ENCODE assay signal across 8 cellular contexts in genomic region chr19:1846517-1847205, GRCh38. TPM values are rescaled to one million over a fixed set of nuclear protein-coding genes. Genes with fewer than 3 reads are reported as not detected.
DNase-seq lines count a peak whose midpoint lies in the region; ATAC-seq and TF ChIP-seq lines count a peak whose summit lies in the region.

No MANE protein-coding gene starts in this region.

- no peaks in the 10 kb centered on the region for H3F3A ChIP-seq in neural cell (ENCODE audit: insufficient read depth, low read length, poor library complexity, severe bottlenecking)

- ATAC-seq in CD4-positive, CD25-positive, alpha-beta regulatory T cell (ENCODE audit: low read depth in 2 of 2) = no peak
- no peak for ATAC-seq in GM19035 (IDR thresholded peaks at IDR 0.05; ENCODE audit: unreplicated experiment)

- H3K27me3 ChIP-seq in CD4-positive, CD25-positive, alpha-beta regulatory T cell (ENCODE audit: control insufficient read depth, insufficient read depth, low read length) = no peaks in the 10 kb centered on the region
- H3K27me3 ChIP-seq in ectodermal cell (ENCODE audit: control insufficient read depth, insufficient read depth, low read length, poor library complexity, severe bottlenecking) (no peaks in the 10 kb centered on the region), neural cell (ENCODE audit: insufficient read depth, low read depth, low read length) (no peaks in the 10 kb centered on the region)

- no peaks in the 10 kb centered on the region for H3K9me2 ChIP-seq in neural cell (ENCODE audit: insufficient read depth, low read length)

- peak overlapping the region; percentile 89 to 93 (median 92) for H3K4me3 Mint-ChIP-seq in CD4-positive, CD25-positive, alpha-beta regulatory T cell

- no peaks in the 10 kb centered on the region for H3K9me3 ChIP-seq in CD4-positive, CD25-positive, alpha-beta regulatory T cell (ENCODE audit: control insufficient read depth in 2 of 2, low read length in 2 of 2)
- H3K9me3 ChIP-seq in ectodermal cell (ENCODE audit: control insufficient read depth, low read length) (no peaks in the 10 kb centered on the region), neural cell (ENCODE audit: low read length) (no peaks in the 10 kb centered on the region)

- H4K20me1 ChIP-seq in neural cell (ENCODE audit: insufficient read depth) = no peaks in the 10 kb centered on the region

- peaks cover 6% of the 10 kb centered on the region for H3K36me3 Mint-ChIP-seq in CD4-positive, CD25-positive, alpha-beta regulatory T cell

- WGBS in ectodermal cell, 2 experiments = 93 to 95% methylated on average over 29 of the region's 29 CpGs

- no peak for TF ChIP-seq POLR2A in NB4 (IDR thresholded peaks at IDR 0.05; ENCODE audit: extremely low read depth, insufficient read length)

- H3K79me2 ChIP-seq in neural cell (replicated peaks; ENCODE audit: insufficient read depth, low read length) = peaks cover 32% of the 10 kb centered on the region

- peak overlapping the region; percentile 96 for H3K27ac ChIP-seq in CD4-positive, CD25-positive, alpha-beta regulatory T cell (ENCODE audit: insufficient read depth, low read length, poor library complexity, severe bottlenecking)
- H3K27ac ChIP-seq in ectodermal cell (ENCODE audit: insufficient read depth, low read depth, low read length, poor library complexity, severe bottlenecking) (no peak overlapping the region), neural cell (ENCODE audit: low read length) (no peak overlapping the region)

- peak overlapping the region in 2 of 3 donors; percentile 72 to 94 for H3K27ac Mint-ChIP-seq in CD4-positive, CD25-positive, alpha-beta regulatory T cell

- peaks cover 71% of the 10 kb centered on the region for H3K4me1 ChIP-seq in CD4-positive, CD25-positive, alpha-beta regulatory T cell (ENCODE audit: control insufficient read depth, insufficient read depth, low read length, poor library complexity, severe bottlenecking)
- peaks cover 13% of the 10 kb centered on the region for H3K4me1 ChIP-seq in ectodermal cell (ENCODE audit: control insufficient read depth, insufficient read depth, low read length)

- peaks cover 4% of the 10 kb centered on the region for H3K27me3 Mint-ChIP-seq in CD4-positive, CD25-positive, alpha-beta regulatory T cell

- no peak overlapping the region for H2AFZ ChIP-seq in neural cell (ENCODE audit: low read depth, low read length)

- H3K36me3 ChIP-seq in CD4-positive, CD25-positive, alpha-beta regulatory T cell (ENCODE audit: control insufficient read depth, insufficient read depth, low read length) = peaks cover 6% of the 10 kb centered on the region
- no peaks in the 10 kb centered on the region for H3K36me3 ChIP-seq in ectodermal cell (ENCODE audit: control insufficient read depth, insufficient read depth, low read length)
- H3K36me3 ChIP-seq in neural cell (ENCODE audit: insufficient read depth, low read length) = no peaks in the 10 kb centered on the region

- H3K9me3 Mint-ChIP-seq in CD4-positive, CD25-positive, alpha-beta regulatory T cell = peaks cover 0 to 2% (median 0%) of the 10 kb centered on the region in 7 donors

- H3K4me2 ChIP-seq in neural cell (ENCODE audit: low read length) = peak overlapping the region; percentile 94

- peaks cover 0 to 74% (median 23%) of the 10 kb centered on the region in 4 donors for H3K4me1 Mint-ChIP-seq in CD4-positive, CD25-positive, alpha-beta regulatory T cell

- peak overlapping the region; percentile 93 for H3K9ac ChIP-seq in neural cell (ENCODE audit: low read length)

- no peak for TF ChIP-seq EP300 in neural cell (conservative IDR thresholded peaks at IDR 0.05; ENCODE audit: poor library complexity, severe bottlenecking)

- no peak for TF ChIP-seq CTCF in NB4 (IDR thresholded peaks at IDR 0.05; ENCODE audit: low read depth, low read length)
- TF ChIP-seq CTCF in neural cell (IDR thresholded peaks at IDR 0.05; ENCODE audit: poor library complexity, severe bottlenecking) = no peak

- no peak for DNase-seq in CD4-positive, CD25-positive, alpha-beta regulatory T cell
- DNase-seq in NB4 (ENCODE audit: low read depth) (no peak), NOMO-1 treated with dmso at 0.1 percent for 144 hours (lab: John Stamatoyannopoulos, UW; ENCODE audit: unreplicated experiment) (no peak), inferior parietal cortex (ENCODE audit: extremely low spot score) (no peak)
- no peak for DNase-seq in stimulated activated CD4-positive, alpha-beta T cell treated with anti-CD3 and anti-CD28 coated beads, Interleukin-2, amount 100 ng/mL, for 24 hours

- TF ChIP-seq RAD21 in neural cell (conservative IDR thresholded peaks at IDR 0.05) = no peak

- peak overlapping the region; percentile 90 for H3K4me3 ChIP-seq in CD4-positive, CD25-positive, alpha-beta regulatory T cell (ENCODE audit: low read depth, low read length)
- H3K4me3 ChIP-seq in NB4 (ENCODE audit: low read depth, low read length) (peak overlapping the region; percentile 89), ectodermal cell (ENCODE audit: insufficient read depth, low read depth, low read length) (peak overlapping the region; percentile 99), neural cell (ENCODE audit: low read length) (peak overlapping the region; percentile 96)

TF ChIP-seq in neural cell, 6 proteins besides CTCF, POLR2A, EP300 and RAD21:
- TF ChIP-seq MXI1 (conservative IDR thresholded peaks at IDR 0.05; ENCODE audit: poor library complexity, severe bottlenecking) (no peak), POLR2AphosphoS5 (IDR thresholded peaks at IDR 0.05) (no peak), SMC3 (conservative IDR thresholded peaks at IDR 0.05; ENCODE audit: poor library complexity) (no peak), TAF1 (IDR thresholded peaks at IDR 0.05; ENCODE audit: low read depth) (no peak), EZH2 (IDR thresholded peaks at IDR 0.05; ENCODE audit: borderline replicate concordance, insufficient read depth, low read length, poor library complexity, severe bottlenecking) (no peak)
- TF ChIP-seq, protein P1, sequence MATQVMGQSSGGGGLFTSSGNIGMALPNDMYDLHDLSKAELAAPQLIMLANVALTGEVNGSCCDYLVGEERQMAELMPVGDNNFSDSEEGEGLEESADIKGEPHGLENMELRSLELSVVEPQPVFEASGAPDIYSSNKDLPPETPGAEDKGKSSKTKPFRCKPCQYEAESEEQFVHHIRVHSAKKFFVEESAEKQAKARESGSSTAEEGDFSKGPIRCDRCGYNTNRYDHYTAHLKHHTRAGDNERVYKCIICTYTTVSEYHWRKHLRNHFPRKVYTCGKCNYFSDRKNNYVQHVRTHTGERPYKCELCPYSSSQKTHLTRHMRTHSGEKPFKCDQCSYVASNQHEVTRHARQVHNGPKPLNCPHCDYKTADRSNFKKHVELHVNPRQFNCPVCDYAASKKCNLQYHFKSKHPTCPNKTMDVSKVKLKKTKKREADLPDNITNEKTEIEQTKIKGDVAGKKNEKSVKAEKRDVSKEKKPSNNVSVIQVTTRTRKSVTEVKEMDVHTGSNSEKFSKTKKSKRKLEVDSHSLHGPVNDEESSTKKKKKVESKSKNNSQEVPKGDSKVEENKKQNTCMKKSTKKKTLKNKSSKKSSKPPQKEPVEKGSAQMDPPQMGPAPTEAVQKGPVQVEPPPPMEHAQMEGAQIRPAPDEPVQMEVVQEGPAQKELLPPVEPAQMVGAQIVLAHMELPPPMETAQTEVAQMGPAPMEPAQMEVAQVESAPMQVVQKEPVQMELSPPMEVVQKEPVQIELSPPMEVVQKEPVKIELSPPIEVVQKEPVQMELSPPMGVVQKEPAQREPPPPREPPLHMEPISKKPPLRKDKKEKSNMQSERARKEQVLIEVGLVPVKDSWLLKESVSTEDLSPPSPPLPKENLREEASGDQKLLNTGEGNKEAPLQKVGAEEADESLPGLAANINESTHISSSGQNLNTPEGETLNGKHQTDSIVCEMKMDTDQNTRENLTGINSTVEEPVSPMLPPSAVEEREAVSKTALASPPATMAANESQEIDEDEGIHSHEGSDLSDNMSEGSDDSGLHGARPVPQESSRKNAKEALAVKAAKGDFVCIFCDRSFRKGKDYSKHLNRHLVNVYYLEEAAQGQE (IDR thresholded peaks at IDR 0.05; ENCODE audit: borderline replicate concordance) = no peak

RNA-seq across cellular contexts. Expression of gene REXO1, which starts 1.6 kb away (rescaled TPM):
- 103 TPM for total RNA-seq in CD4-positive, CD25-positive, alpha-beta regulatory T cell
- polyA plus RNA-seq in CD4-positive, CD25-positive, alpha-beta regulatory T cell = 1 to 10 TPM; 2.5 to 5.5 (median 3.6) TPM
- polyA plus RNA-seq in ectodermal cell (2013, experiment 1 of 4) = 34.6 TPM
- 34.7 TPM for polyA plus RNA-seq in ectodermal cell (2013, experiment 2 of 4)
- polyA plus RNA-seq in ectodermal cell (2013, experiment 3 of 4) = 21.9 TPM
- 24.1 TPM for polyA plus RNA-seq in ectodermal cell (2013, experiment 4 of 4)
- 9.2 and 18.5 TPM in 2 replicates for polyA plus RNA-seq in neural cell
- polyA minus RNA-seq in neural cell = 14.6 and 20.7 TPM in 2 replicates

RNA-seq across cellular contexts. Expression of gene KLF16, which starts 16.7 kb away (rescaled TPM):
- 40.6 TPM for total RNA-seq in CD4-positive, CD25-positive, alpha-beta regulatory T cell
- under 1 TPM; 0.28 to 0.86 (median 0.59) TPM for polyA plus RNA-seq in CD4-positive, CD25-positive, alpha-beta regulatory T cell
- 12.7 TPM for polyA plus RNA-seq in ectodermal cell (2013, experiment 1 of 4)
- polyA plus RNA-seq in ectodermal cell (2013, experiment 2 of 4) = 14.9 TPM
- polyA plus RNA-seq in ectodermal cell (2013, experiment 3 of 4) = 17.7 TPM
- polyA plus RNA-seq in ectodermal cell (2013, experiment 4 of 4) = 15.5 TPM
- polyA plus RNA-seq in neural cell = 2.2 and 3.5 TPM in 2 replicates
- 1.3 and 5.6 TPM in 2 replicates for polyA minus RNA-seq in neural cell

RNA-seq across cellular contexts. Expression of gene ATP8B3, which starts 34.6 kb away (rescaled TPM):
- total RNA-seq in CD4-positive, CD25-positive, alpha-beta regulatory T cell = 12.2 TPM
- polyA plus RNA-seq in CD4-positive, CD25-positive, alpha-beta regulatory T cell = 1 to 10 TPM; 1.1 to 3.8 (median 2.6) TPM
- 0.94 TPM for polyA plus RNA-seq in ectodermal cell (2013, experiment 1 of 4)
- 0.82 TPM for polyA plus RNA-seq in ectodermal cell (2013, experiment 2 of 4)
- polyA plus RNA-seq in ectodermal cell (2013, experiment 3 of 4) = 1.4 TPM
- 1.2 TPM for polyA plus RNA-seq in ectodermal cell (2013, experiment 4 of 4)
- 0.74 and 1.5 TPM in 2 replicates for polyA plus RNA-seq in neural cell
- not detected in 2 replicates for polyA minus RNA-seq in neural cell

RNA-seq across cellular contexts. Expression of gene ABHD17A, which starts 38.6 kb away (rescaled TPM):
- total RNA-seq in CD4-positive, CD25-positive, alpha-beta regulatory T cell = 148 TPM
- polyA plus RNA-seq in CD4-positive, CD25-positive, alpha-beta regulatory T cell = 100 to 1,000 TPM; 139 to 202 (median 159) TPM
- polyA plus RNA-seq in ectodermal cell (2013, experiment 1 of 4) = 48.7 TPM
- polyA plus RNA-seq in ectodermal cell (2013, experiment 2 of 4) = 44.6 TPM
- polyA plus RNA-seq in ectodermal cell (2013, experiment 3 of 4) = 47.8 TPM
- 46.8 TPM for polyA plus RNA-seq in ectodermal cell (2013, experiment 4 of 4)
- 116 and 140 TPM in 2 replicates for polyA plus RNA-seq in neural cell
- polyA minus RNA-seq in neural cell = 49.9 and 68.2 TPM in 2 replicates

RNA-seq across cellular contexts. Expression of gene ADAT3, which starts 58.5 kb away (rescaled TPM):
- 6.9 TPM for total RNA-seq in CD4-positive, CD25-positive, alpha-beta regulatory T cell
- 1 to 10 TPM; 4.4 to 8.8 (median 6.0) TPM for polyA plus RNA-seq in CD4-positive, CD25-positive, alpha-beta regulatory T cell
- 5.0 TPM for polyA plus RNA-seq in ectodermal cell (2013, experiment 1 of 4)
- polyA plus RNA-seq in ectodermal cell (2013, experiment 2 of 4) = 5.0 TPM
- polyA plus RNA-seq in ectodermal cell (2013, experiment 3 of 4) = 4.2 TPM
- 4.9 TPM for polyA plus RNA-seq in ectodermal cell (2013, experiment 4 of 4)
- 1.6 TPM in 2 replicates for polyA plus RNA-seq in neural cell
- 2.4 and 2.7 TPM in 2 replicates for polyA minus RNA-seq in neural cell
